17 cellular contexts compared by ENCODE assay signal in genomic region chr4:6906046-6906445, GRCh38.
"Had no signal": no experiment of that assay in that cellular context is flagged by ENCODE, and none has a peak within 500 bp of the region (broad histone marks: within the 10 kb centered on the region; RNA-seq: fewer than 3 reads in every experiment).

No MANE protein-coding gene starts in this region.

- H3K36me3 Mint-ChIP-seq: natural killer cell had no signal

- H3K9me3 ChIP-seq: adrenal gland, mucosa of descending colon, prostate gland had no signal

- H3K27me3 ChIP-seq: adrenal gland had no signal

- H3K9me3 Mint-ChIP-seq: natural killer cell; stimulated activated naive B cell treated with anti-CD40 and anti-IgM and Interleukin-4, amounts not matched to agents 10 μg/mL and 1 μg/mL and 100 μg/mL, for 72 hours; T-helper 1 cell treated with Interleukin-12 subunit alpha and Interleukin-12 subunit beta and Interleukin-4 antibody, amounts not matched to agents 30 μg/mL and 1 μg/mL, for 36 hours had no signal

- DNase-seq: activated CD4-positive, CD25-positive, alpha-beta regulatory T cell; activated naive CD4-positive, alpha-beta T cell treated with Interleukin-2 at 50 U/mL for 16 hours; activated T-cell treated with anti-CD3 and anti-CD28 coated beads, Interleukin-2, amount 50 U/mL, for 48 hours; central memory CD4-positive, alpha-beta T cell; dermis blood vessel endothelial cell; mucosa of descending colon; natural killer cell; occipital lobe; stimulated activated CD4-positive, alpha-beta T cell treated with anti-CD3 and anti-CD28 coated beads, Interleukin-2, amount 100 ng/mL, for 24 hours; stimulated activated naive B cell treated with anti-CD40 and anti-IgM and Interleukin-4, amounts not matched to agents 10 μg/mL and 1 μg/mL and 100 μg/mL, for 72 hours; trophoblast cell had no signal

- H3K27ac ChIP-seq: adrenal gland, prostate gland had no signal

- H3K4me3 ChIP-seq: adrenal gland, mucosa of descending colon, prostate gland had no signal

- H3K4me3 Mint-ChIP-seq: natural killer cell; stimulated activated naive B cell treated with anti-CD40 and anti-IgM and Interleukin-4, amounts not matched to agents 10 μg/mL and 1 μg/mL and 100 μg/mL, for 72 hours; T-helper 1 cell treated with Interleukin-12 subunit alpha and Interleukin-12 subunit beta and Interleukin-4 antibody, amounts not matched to agents 30 μg/mL and 1 μg/mL, for 36 hours had no signal

- H3K27ac Mint-ChIP-seq: natural killer cell; stimulated activated naive B cell treated with anti-CD40 and anti-IgM and Interleukin-4, amounts not matched to agents 10 μg/mL and 1 μg/mL and 100 μg/mL, for 72 hours had no signal

- H3K36me3 ChIP-seq: adrenal gland, prostate gland had no signal

- ATAC-seq: esophagus mucosa; mucosa of descending colon; natural killer cell; sciatic nerve; SK-N-SH treated with all-trans-retinoic acid at 6 μM for 48 hours; stimulated activated naive B cell treated with anti-CD40 and anti-IgM and Interleukin-4, amounts not matched to agents 10 μg/mL and 1 μg/mL and 100 μg/mL, for 72 hours had no signal
